Comparison of ENCODE assay signal across 18 cellular contexts in genomic region chr4:184548321-184548650, GRCh38.
DNase-seq lines count a peak whose midpoint lies in the region; ATAC-seq lines count a peak whose summit lies in the region.
"Had no signal": no experiment of that assay in that cellular context is flagged by ENCODE, and none has a peak within 500 bp of the region (broad histone marks: within the 10 kb centered on the region; RNA-seq: fewer than 3 reads in every experiment).

No MANE protein-coding gene starts in this region.

- DNase-seq in CD1c-positive myeloid dendritic cell (ENCODE audit: extremely low spot score) (peak; percentile 40), NCI-H226 (no peak), occipital lobe (lab: John Stamatoyannopoulos, UW) (no peak), dedifferentiated amniotic fluid mesenchymal stem cell (ENCODE audit: extremely low spot score) (no peak)
- DNase-seq: activated CD4-positive, alpha-beta memory T cell treated with anti-CD3 and anti-CD28 coated beads for 36 hours; anterior cingulate cortex; GM23248; hippocampal formation; NCI-H2029; Right ventricle myocardium superior; stimulated activated CD4-positive, alpha-beta T cell treated with anti-CD3 and anti-CD28 coated beads, Interleukin-12 subunit alpha, Interleukin-12 subunit beta, amount 100 ng/mL, for 4 hours; T1000 had no signal

- H3K27me3 Mint-ChIP-seq in dendritic cell treated with granulocyte-macrophage colony-stimulating factor and Interleukin-4, amounts not matched to agents 40 ng/mL and 50 ng/mL, for 4 days = no peaks in the 10 kb centered on the region

- H3K27me3 ChIP-seq in HUES64 (ENCODE audit: insufficient read depth, low read length) = no peaks in the 10 kb centered on the region
- no peaks in the 10 kb centered on the region for H3K27me3 ChIP-seq in mucosa of rectum (ENCODE audit: control insufficient read depth in 2 of 2, insufficient read depth in 2 of 2, low read length in 2 of 2)

- WGBS in HUES64 = 40% methylated on average over 4 of the region's 4 CpGs

- H3K36me3 ChIP-seq in HUES64 (ENCODE audit: insufficient read depth, low read length) (no peaks in the 10 kb centered on the region), mucosa of rectum (ENCODE audit: control insufficient read depth in 2 of 2, insufficient read depth in 2 of 2, low read length in 2 of 2) (no peaks in the 10 kb centered on the region)

- peak overlapping the region; percentile 83 for H3K27ac Mint-ChIP-seq in dendritic cell treated with granulocyte-macrophage colony-stimulating factor and Interleukin-4, amounts not matched to agents 40 ng/mL and 50 ng/mL, for 4 days
- H3K27ac Mint-ChIP-seq: activated CD4-positive, alpha-beta memory T cell treated with anti-CD3 and anti-CD28 coated beads for 36 hours; activated T-helper 1 cell treated with anti-CD3 and anti-CD28 coated beads, Interleukin-12 subunit alpha, Interleukin-12 subunit beta, Interleukin-2, Interleukin-4 antibody, amounts not matched to agents 30 ng/mL and 10 ng/mL and 1 ng/mL, durations not matched to agents 14 hours and 24 hours and 36 hours had no signal

- peak overlapping the region; percentile 60 for H3K4me3 Mint-ChIP-seq in dendritic cell treated with granulocyte-macrophage colony-stimulating factor and Interleukin-4, amounts not matched to agents 40 ng/mL and 50 ng/mL, for 4 days
- H3K4me3 Mint-ChIP-seq: activated CD4-positive, alpha-beta memory T cell treated with anti-CD3 and anti-CD28 coated beads for 36 hours had no signal

- H3K4me3 ChIP-seq in HUES64 (ENCODE audit: low read length) = peak overlapping the region; percentile 36
- H3K4me3 ChIP-seq in mucosa of rectum (ENCODE audit: low read length in 2 of 2) = peak overlapping the region; percentile 73 to 82
- H3K4me3 ChIP-seq: coronary artery, GM23248 had no signal

- H3K27ac ChIP-seq in HUES64 (ENCODE audit: low read depth, low read length) = peak overlapping the region; percentile 28; the same call in 1 of the 2 replicates
- H3K27ac ChIP-seq in mucosa of rectum (ENCODE audit: low read depth in 2 of 2, low read length in 2 of 2) = peak overlapping the region; percentile 80 to 94
- H3K27ac ChIP-seq: coronary artery, GM23248 had no signal

- H3K9ac ChIP-seq in HUES64 (ENCODE audit: low read depth, low read length) = no peak overlapping the region
- H3K9ac ChIP-seq in mucosa of rectum (ENCODE audit: low read depth in 1 of 2, low read length in 2 of 2) = peak overlapping the region; percentile 65 to 78
- H3K9ac ChIP-seq: GM23248 had no signal

- intact Hi-C loops in dendritic cell treated with granulocyte-macrophage colony-stimulating factor and Interleukin-4, amounts not matched to agents 40 ng/mL and 50 ng/mL, for 4 days (cut with micrococcal nuclease) = loop anchor here (10.0 kb wide), 2 partner anchors 67 to 197 kb away; no protein-coding TSS in a partner anchor

- H3K4me1 Mint-ChIP-seq in dendritic cell treated with granulocyte-macrophage colony-stimulating factor and Interleukin-4, amounts not matched to agents 40 ng/mL and 50 ng/mL, for 4 days (ENCODE audit: low read depth) = peaks cover 34% of the 10 kb centered on the region

- H3K9me3 ChIP-seq in HUES64 (ENCODE audit: insufficient read depth, low read depth, low read length) (no peaks in the 10 kb centered on the region), mucosa of rectum (ENCODE audit: control insufficient read depth in 2 of 2, low read length in 2 of 2) (no peaks in the 10 kb centered on the region)

- H3K9me3 Mint-ChIP-seq in dendritic cell treated with granulocyte-macrophage colony-stimulating factor and Interleukin-4, amounts not matched to agents 40 ng/mL and 50 ng/mL, for 4 days = no peaks in the 10 kb centered on the region
- H3K9me3 Mint-ChIP-seq: activated CD4-positive, alpha-beta memory T cell treated with anti-CD3 and anti-CD28 coated beads for 36 hours; activated T-helper 1 cell treated with anti-CD3 and anti-CD28 coated beads, Interleukin-12 subunit alpha, Interleukin-12 subunit beta, Interleukin-2, Interleukin-4 antibody, amounts not matched to agents 30 ng/mL and 10 ng/mL and 1 ng/mL, durations not matched to agents 14 hours and 24 hours and 36 hours had no signal

- H3K36me3 Mint-ChIP-seq in dendritic cell treated with granulocyte-macrophage colony-stimulating factor and Interleukin-4, amounts not matched to agents 40 ng/mL and 50 ng/mL, for 4 days (ENCODE audit: low read depth) = no peaks in the 10 kb centered on the region
- H3K36me3 Mint-ChIP-seq: activated CD4-positive, alpha-beta memory T cell treated with anti-CD3 and anti-CD28 coated beads for 36 hours had no signal

- no peak for ATAC-seq in HG03520 (IDR thresholded peaks at IDR 0.05; ENCODE audit: unreplicated experiment)

- peaks cover 7% of the 10 kb centered on the region; the same call in 1 of the 2 replicates for H3K4me1 ChIP-seq in HUES64 (ENCODE audit: insufficient read depth, low read length)
- H3K4me1 ChIP-seq in mucosa of rectum (ENCODE audit: control insufficient read depth in 2 of 2, insufficient read depth in 2 of 2, low read length in 2 of 2) = peaks cover 0 to 12% of the 10 kb centered on the region in 2 donors
